Comparison of ENCODE assay signal across 22 cellular contexts in the genomic region with DNA sequence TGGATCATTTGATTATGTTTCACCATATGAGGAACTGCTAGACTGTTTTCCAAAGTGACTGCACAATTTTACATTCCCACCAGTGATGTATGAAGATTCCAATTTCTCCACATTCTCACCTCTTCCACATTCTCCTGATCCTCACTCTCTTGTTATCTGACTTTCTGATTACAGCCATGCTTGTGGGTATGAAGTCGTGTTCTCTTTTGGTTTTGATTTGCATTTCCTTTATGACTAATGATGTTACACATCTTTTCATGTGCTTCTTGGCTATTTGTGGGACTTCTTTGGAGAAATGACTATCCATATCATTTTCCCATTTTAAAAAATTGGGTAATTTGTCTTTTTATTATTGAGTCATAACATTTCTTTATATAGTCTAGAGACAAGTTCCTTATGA. TPM values are rescaled to one million over a fixed set of nuclear protein-coding genes. Genes with fewer than 3 reads are reported as not detected.
DNase-seq lines count a peak whose midpoint lies in the region; ATAC-seq, FAIRE-seq and TF ChIP-seq lines count a peak whose summit lies in the region.
"Had no signal": no experiment of that assay in that cellular context is flagged by ENCODE, and none has a peak within 500 bp of the region (broad histone marks: within the 10 kb centered on the region; RNA-seq: fewer than 3 reads in every experiment).

No MANE protein-coding gene starts in this region.

- intact Hi-C loops in activated T-helper 2 cell treated with anti-CD3 and anti-CD28 coated beads, Interferon-gamma antibody, Interleukin-2, Interleukin-4, amounts not matched to agents 10 μg/mL and 5 μg/mL and 100 μg/mL, durations not matched to agents 14 hours and 24 hours and 36 hours (cut with micrococcal nuclease): loop anchor here (1.0 kb wide), 1 partner anchor 10 kb away; a partner anchor contains a TSS

- ATAC-seq in activated CD4-positive, CD25-positive, alpha-beta regulatory T cell treated with anti-CD3 and anti-CD28 coated beads, Interleukin-2, amount 50 U/mL, for 24 hours: peak; percentile 32 to 48
- ATAC-seq: A549, esophagus mucosa, left cardiac atrium, right lobe of liver, SK-N-SH treated with all-trans-retinoic acid at 6 μM for 48 hours had no signal

- H3K4me1 Mint-ChIP-seq in activated T-helper 2 cell treated with anti-CD3 and anti-CD28 coated beads, Interferon-gamma antibody, Interleukin-2, Interleukin-4, amounts not matched to agents 10 μg/mL and 5 μg/mL and 100 μg/mL, durations not matched to agents 14 hours and 24 hours and 36 hours (ENCODE audit: low read depth): peaks cover 32% of the 10 kb centered on the region

- no peak overlapping the region for H3K4me3 ChIP-seq in fibroblast of the aortic adventitia (ENCODE audit: low read depth, low read length)
- H3K4me3 ChIP-seq: A549, PC-9, right lobe of liver, upper lobe of left lung had no signal

- H3K27me3 Mint-ChIP-seq in activated T-helper 2 cell treated with anti-CD3 and anti-CD28 coated beads, Interferon-gamma antibody, Interleukin-2, Interleukin-4, amounts not matched to agents 10 μg/mL and 5 μg/mL and 100 μg/mL, durations not matched to agents 14 hours and 24 hours and 36 hours (ENCODE audit: low read depth): no peaks in the 10 kb centered on the region

- FAIRE-seq in GM18507 (lab: Jason Lieb, UNC): peak; percentile 59
- FAIRE-seq: A549 had no signal

- no peak for DNase-seq in activated CD4-positive, CD25-positive, alpha-beta regulatory T cell (lab: John Stamatoyannopoulos, UW)
- DNase-seq in GM18507 (ENCODE audit: extremely low spot score, insufficient read length, low read depth) (no peak), fibroblast of the aortic adventitia (ENCODE audit: low read depth) (peak; percentile 8), HK-2 (ENCODE audit: unreplicated experiment) (no peak)
- no peak for DNase-seq in activated T-helper 2 cell treated with anti-CD3 and anti-CD28 coated beads, Interferon-gamma antibody, Interleukin-2, Interleukin-4, amounts not matched to agents 10 μg/mL and 5 μg/mL and 100 μg/mL, durations not matched to agents 14 hours and 24 hours and 36 hours (ENCODE audit: low spot score)
- DNase-seq in stimulated activated CD4-positive, alpha-beta T cell treated with anti-CD3 and anti-CD28 coated beads, Interleukin-4, amount 100 ng/mL, for 4 hours: no peak
- DNase-seq in stimulated activated naive CD4-positive, alpha-beta T cell treated with Interleukin-2 at 50 U/mL for 16 hours (lab: John Stamatoyannopoulos, UW): no peak
- DNase-seq: activated CD8-positive, alpha-beta memory T cell treated with anti-CD3 and anti-CD28 coated beads, Interleukin-2, amount 50 U/mL, for 48 hours; EL; GOT3; left cardiac atrium; midbrain; PC-9; right lobe of liver; stimulated activated CD4-positive, alpha-beta T cell treated with anti-CD3 and anti-CD28 coated beads, Interleukin-2, amount 100 ng/mL, for 48 hours; upper lobe of left lung had no signal

- peak overlapping the region; percentile 23 for H3K27ac Mint-ChIP-seq in activated T-helper 2 cell treated with anti-CD3 and anti-CD28 coated beads, Interferon-gamma antibody, Interleukin-2, Interleukin-4, amounts not matched to agents 10 μg/mL and 5 μg/mL and 100 μg/mL, durations not matched to agents 14 hours and 24 hours and 36 hours

- H3K4me3 Mint-ChIP-seq in activated T-helper 2 cell treated with anti-CD3 and anti-CD28 coated beads, Interferon-gamma antibody, Interleukin-2, Interleukin-4, amounts not matched to agents 10 μg/mL and 5 μg/mL and 100 μg/mL, durations not matched to agents 14 hours and 24 hours and 36 hours (ENCODE audit: low read depth): no peak overlapping the region

- H3K36me3 Mint-ChIP-seq in activated T-helper 2 cell treated with anti-CD3 and anti-CD28 coated beads, Interferon-gamma antibody, Interleukin-2, Interleukin-4, amounts not matched to agents 10 μg/mL and 5 μg/mL and 100 μg/mL, durations not matched to agents 14 hours and 24 hours and 36 hours (ENCODE audit: low read depth): peaks cover 13% of the 10 kb centered on the region

- no peak for TF ChIP-seq CTCF in fibroblast of the aortic adventitia (IDR thresholded peaks at IDR 0.05; ENCODE audit: insufficient read depth, low read length)

- H3K9me3 Mint-ChIP-seq in activated T-helper 2 cell treated with anti-CD3 and anti-CD28 coated beads, Interferon-gamma antibody, Interleukin-2, Interleukin-4, amounts not matched to agents 10 μg/mL and 5 μg/mL and 100 μg/mL, durations not matched to agents 14 hours and 24 hours and 36 hours: peaks cover 14% of the 10 kb centered on the region

RNA-seq across cellular contexts. Expression of a gene that starts 10.5 kb away (rescaled TPM):
- total RNA-seq in activated T-helper 2 cell treated with anti-CD3 and anti-CD28 coated beads, Interferon-gamma antibody, Interleukin-2, Interleukin-4, amounts not matched to agents 10 μg/mL and 5 μg/mL and 100 μg/mL, durations not matched to agents 14 hours and 24 hours and 36 hours: 6.1 and 7.0 TPM in 2 replicates
- total RNA-seq in fibroblast of the aortic adventitia (ENCODE audit: low replicate concordance): 0.09 and 0.16 TPM in 2 replicates
- total RNA-seq: HT-29, MCF 10A, PC-9 had no signal
